Comparison of ENCODE assay signal across 9 cellular contexts in the genomic region with DNA sequence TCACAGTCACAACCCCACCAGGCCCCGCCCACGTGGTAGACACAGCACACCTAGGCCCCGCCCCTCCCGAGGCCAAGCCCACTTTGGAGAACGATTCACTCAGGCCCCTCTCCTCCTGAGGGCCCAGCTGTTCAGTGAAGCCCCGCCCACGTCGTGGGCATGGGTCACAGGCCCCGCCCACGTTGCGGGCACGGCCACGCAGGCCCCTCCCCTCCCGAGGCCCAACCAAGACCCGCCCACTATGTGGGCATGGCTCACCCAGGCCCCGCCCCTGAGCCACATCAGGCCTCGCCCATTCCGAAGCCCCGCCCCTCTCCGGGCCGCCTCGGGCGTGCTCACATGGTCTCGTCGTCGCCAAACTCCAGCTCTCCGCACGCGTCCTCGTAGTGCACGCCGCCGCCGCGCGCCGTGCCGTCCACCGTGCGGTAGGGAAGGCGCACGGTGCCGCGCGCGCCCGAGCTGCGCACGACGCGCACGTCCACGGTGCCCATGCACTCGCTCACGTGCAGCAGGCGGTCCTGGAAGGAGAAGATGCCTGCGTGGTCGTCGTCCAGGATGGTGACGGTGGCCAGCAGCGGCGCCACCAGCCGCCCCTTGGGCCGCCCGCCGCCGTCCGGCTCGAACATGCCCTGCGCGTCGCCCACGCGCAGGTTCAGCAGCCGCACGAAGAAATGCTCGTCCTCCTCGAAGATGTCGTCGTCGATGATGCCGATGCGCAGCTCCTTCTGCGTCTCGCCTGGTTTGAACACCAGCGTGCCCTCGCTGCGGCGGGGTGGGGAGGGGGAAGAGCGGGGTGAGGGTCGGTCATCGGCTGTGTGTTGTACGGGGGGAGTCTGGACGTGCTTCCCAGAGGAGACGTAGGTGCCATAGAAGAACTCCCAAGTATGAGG. TPM values are rescaled to one million over a fixed set of nuclear protein-coding genes. Genes with fewer than 3 reads are reported as not detected.
A peak's percentile ranks its signal among the peaks of the same experiment; 100 is the strongest.
DNase-seq lines count a peak whose midpoint lies in the region; ATAC-seq lines count a peak whose summit lies in the region.
"Had no signal": no experiment of that assay in that cellular context is flagged by ENCODE, and none has a peak within 500 bp of the region (broad histone marks: within the 10 kb centered on the region; RNA-seq: fewer than 3 reads in every experiment).

No MANE protein-coding gene starts in this region.

- no peak overlapping the region for H3K14ac ChIP-seq in trophoblast cell (ENCODE audit: low read length)

- H3K4me2 ChIP-seq in trophoblast cell (ENCODE audit: low read length): peak overlapping the region; percentile 31
- H3K4me2 ChIP-seq: KMS-11 had no signal

- H3K27ac ChIP-seq in trophoblast cell (ENCODE audit: low read depth, low read length): no peak overlapping the region
- H3K27ac ChIP-seq: KMS-11 had no signal

- H4K8ac ChIP-seq in trophoblast cell (ENCODE audit: low read depth, low read length): no peak overlapping the region

- H3K79me1 ChIP-seq in trophoblast cell (ENCODE audit: low read length): no peaks in the 10 kb centered on the region

- no peak overlapping the region for H2BK120ac ChIP-seq in trophoblast cell (ENCODE audit: insufficient read depth, low read length, poor library complexity)

- no peak overlapping the region for H2AK5ac ChIP-seq in trophoblast cell (ENCODE audit: low read length)

- no peak overlapping the region for H3K4ac ChIP-seq in trophoblast cell (ENCODE audit: low read depth, low read length)

- H3K4me3 ChIP-seq in trophoblast cell (ENCODE audit: low read depth, low read length): peak overlapping the region; percentile 49

- no peak overlapping the region for H3K18ac ChIP-seq in trophoblast cell (ENCODE audit: low read length)

- H3K27me3 ChIP-seq in trophoblast cell (ENCODE audit: insufficient read depth, low read length): peaks cover 25% of the 10 kb centered on the region

- H4K12ac ChIP-seq in trophoblast cell (ENCODE audit: low read depth, low read length): no peak overlapping the region

- no peak overlapping the region for H2BK12ac ChIP-seq in trophoblast cell (ENCODE audit: low read length)

- DNase-seq in GF-D8 (lab: John Stamatoyannopoulos, UW) (peak; percentile 84), OCI-M1 (lab: John Stamatoyannopoulos, UW) (peak; percentile 42), globus pallidus (ENCODE audit: low spot score) (peak; percentile 16), trophoblast cell (peak in 1 of 2 donors; percentile 29), dedifferentiated amniotic fluid mesenchymal stem cell (ENCODE audit: extremely low spot score) (no peak)
- peak; percentile 38 for DNase-seq in activated gamma-delta T cell treated with anti-CD3 and anti-CD28 coated beads, Interleukin-2, amount 50 U/mL, for 16 hours (ENCODE audit: low read depth)

- no peak overlapping the region for H2AFZ ChIP-seq in trophoblast cell (ENCODE audit: insufficient read depth, low read length, poor library complexity)

- H4K91ac ChIP-seq in trophoblast cell (ENCODE audit: low read depth, low read length): no peak overlapping the region

- H3K36me3 ChIP-seq in trophoblast cell (ENCODE audit: control insufficient read depth in 1 of 2, insufficient read depth in 2 of 2, low read length in 2 of 2): no peaks in the 10 kb centered on the region

- no peak for ATAC-seq in GM18907 (IDR thresholded peaks at IDR 0.05; ENCODE audit: unreplicated experiment)
- ATAC-seq in GM18873 (IDR thresholded peaks at IDR 0.05; ENCODE audit: low FRiP score, unreplicated experiment): no peak

- peaks cover 23% of the 10 kb centered on the region for H3K9me3 ChIP-seq in trophoblast cell (ENCODE audit: insufficient read depth, low read depth, low read length)

- H3K4me1 ChIP-seq in trophoblast cell (ENCODE audit: control insufficient read depth in 1 of 2, insufficient read depth in 2 of 2, low read length in 2 of 2): peaks cover 7 to 11% of the 10 kb centered on the region in 2 experiments

- no peaks in the 10 kb centered on the region for H3K79me2 ChIP-seq in trophoblast cell (ENCODE audit: control insufficient read depth, insufficient read depth, low read length, poor library complexity)

- H2BK5ac ChIP-seq in trophoblast cell (ENCODE audit: low read depth, low read length, poor library complexity): no peak overlapping the region

- H3K9ac ChIP-seq in trophoblast cell (ENCODE audit: low read length): no peak overlapping the region
- H3K9ac ChIP-seq: KMS-11 had no signal

- no peak overlapping the region for H3K23ac ChIP-seq in trophoblast cell (ENCODE audit: low read length)

- no CpG with 5 or more reads among the region's 95 CpGs for WGBS in trophoblast cell (ENCODE audit: extremely low coverage, insufficient coverage, insufficient read length)

RNA-seq across cellular contexts. Expression of a gene that starts 24.0 kb away (rescaled TPM):
- 0.29 and 0.47 TPM in 2 replicates for polyA plus RNA-seq in trophoblast cell (2013)

RNA-seq across cellular contexts. Expression of a gene that starts 28.4 kb away (rescaled TPM):
- 6.2 and 6.4 TPM in 2 replicates for polyA plus RNA-seq in trophoblast cell (2013)

RNA-seq across cellular contexts. Expression of a gene that starts 36.3 kb away (rescaled TPM):
- polyA plus RNA-seq in trophoblast cell (2013): 11.2 TPM in 2 replicates
